In the genomic region with DNA sequence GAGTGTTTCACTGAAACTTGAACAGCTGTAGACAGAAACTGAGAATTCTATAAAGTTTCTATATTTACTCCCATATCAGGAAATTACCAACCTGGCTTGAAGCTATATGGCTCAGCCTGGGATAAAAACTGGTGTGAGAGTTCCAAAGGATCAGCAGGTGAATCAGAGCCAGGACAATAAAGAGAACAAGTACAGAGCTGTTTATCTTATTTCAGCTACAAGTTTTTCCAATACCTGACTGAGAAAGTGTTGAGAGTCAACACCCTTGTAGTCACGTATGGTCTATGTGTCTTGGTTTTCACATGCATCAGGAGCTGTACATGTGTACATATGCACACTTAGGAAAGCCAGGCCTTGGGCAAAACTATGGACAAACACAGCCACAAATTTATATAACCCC, we compare ENCODE assay signal across 25 cellular contexts. TPM values are rescaled to one million over a fixed set of nuclear protein-coding genes. Genes with fewer than 3 reads are reported as not detected.
A peak's percentile ranks its signal among the peaks of the same experiment; 100 is the strongest.
DNase-seq lines count a peak whose midpoint lies in the region; ATAC-seq and TF ChIP-seq lines count a peak whose summit lies in the region.
"Had no signal": no experiment of that assay in that cellular context is flagged by ENCODE, and none has a peak within 500 bp of the region (broad histone marks: within the 10 kb centered on the region; RNA-seq: fewer than 3 reads in every experiment).

No MANE protein-coding gene starts in this region.

- 33 to 55% methylated on average over 1 of the region's 1 CpG for WGBS in esophagus squamous epithelium, 2 donors

- H3K4me3 ChIP-seq in Peyer's patch (no peak overlapping the region), esophagus squamous epithelium (no peak overlapping the region), mucosa of rectum (ENCODE audit: low read length in 2 of 2) (peak overlapping the region in 1 of 2 donors; percentile 51)
- H3K4me3 ChIP-seq: dorsolateral prefrontal cortex, sigmoid colon, SK-N-MC had no signal

- H3K4me1 ChIP-seq in Peyer's patch (peaks cover 0 to 13% (median 0%) of the 10 kb centered on the region in 4 donors), esophagus squamous epithelium (peaks cover 0 to 36% (median 8%) of the 10 kb centered on the region in 3 donors), mucosa of rectum (ENCODE audit: control insufficient read depth in 2 of 2, insufficient read depth in 2 of 2, low read length in 2 of 2) (peaks cover 12 to 14% of the 10 kb centered on the region in 2 donors)
- H3K4me1 ChIP-seq: sigmoid colon had no signal

- no peak for ATAC-seq in WTC11
- no peak for ATAC-seq in GM18520 (IDR thresholded peaks at IDR 0.05; ENCODE audit: unreplicated experiment)

- H3K27me3 ChIP-seq in Peyer's patch (no peaks in the 10 kb centered on the region), esophagus squamous epithelium (no peaks in the 10 kb centered on the region), mucosa of rectum (ENCODE audit: control insufficient read depth in 2 of 2, insufficient read depth in 2 of 2, low read length in 2 of 2) (no peaks in the 10 kb centered on the region)
- H3K27me3 ChIP-seq: dorsolateral prefrontal cortex, neutrophil, sigmoid colon had no signal

- H3K36me3 ChIP-seq in Peyer's patch (no peaks in the 10 kb centered on the region), esophagus squamous epithelium (no peaks in the 10 kb centered on the region), mucosa of rectum (ENCODE audit: control insufficient read depth in 2 of 2, insufficient read depth in 2 of 2, low read length in 2 of 2) (no peaks in the 10 kb centered on the region)
- H3K36me3 ChIP-seq: neutrophil, sigmoid colon had no signal

- no peaks in the 10 kb centered on the region for H3K36me3 Mint-ChIP-seq in WTC11
- H3K36me3 Mint-ChIP-seq: activated CD4-positive, alpha-beta memory T cell treated with anti-CD3 and anti-CD28 coated beads for 36 hours; immature natural killer cell; naive B cell had no signal

- H3K9me3 ChIP-seq in Peyer's patch (no peaks in the 10 kb centered on the region), esophagus squamous epithelium (no peaks in the 10 kb centered on the region), mucosa of rectum (ENCODE audit: control insufficient read depth in 2 of 2, low read length in 2 of 2) (no peaks in the 10 kb centered on the region)
- H3K9me3 ChIP-seq: neutrophil, sigmoid colon had no signal

- no peaks in the 10 kb centered on the region; the same call in 1 of the 2 replicates for H3K27me3 Mint-ChIP-seq in WTC11 (ENCODE audit: low read depth)
- H3K27me3 Mint-ChIP-seq: activated CD4-positive, alpha-beta memory T cell treated with anti-CD3 and anti-CD28 coated beads for 36 hours; type B pancreatic cell had no signal

- H3K4me3 Mint-ChIP-seq in WTC11 = no peak overlapping the region
- H3K4me3 Mint-ChIP-seq: activated CD4-positive, alpha-beta memory T cell treated with anti-CD3 and anti-CD28 coated beads for 36 hours; immature natural killer cell; naive B cell; T-helper 1 cell treated with Interleukin-12 subunit alpha and Interleukin-12 subunit beta and Interleukin-4 antibody, amounts not matched to agents 30 μg/mL and 1 μg/mL, for 36 hours; type B pancreatic cell had no signal

- peak overlapping the region in 1 of 2 donors; percentile 50 for H3K9ac ChIP-seq in mucosa of rectum (ENCODE audit: low read depth in 1 of 2, low read length in 2 of 2)

- peaks cover 9% of the 10 kb centered on the region for H3K4me1 Mint-ChIP-seq in WTC11
- H3K4me1 Mint-ChIP-seq: immature natural killer cell, naive B cell had no signal

- intact Hi-C loops in esophagus squamous epithelium (cut with DNase I) = no loop called here
- intact Hi-C loops in head of caudate nucleus (cut with DNase I) = no loop called here

- H3K27ac ChIP-seq in Peyer's patch (peak overlapping the region in 3 of 4 donors; percentile 66 to 90 (median 88)), esophagus squamous epithelium (peak overlapping the region; percentile 44 to 81 (median 74)), mucosa of rectum (ENCODE audit: low read depth in 2 of 2, low read length in 2 of 2) (peak overlapping the region; percentile 90 to 94)
- H3K27ac ChIP-seq: neutrophil, sigmoid colon, SK-N-MC had no signal

- peaks cover 6% of the 10 kb centered on the region for H3K9me3 Mint-ChIP-seq in WTC11
- H3K9me3 Mint-ChIP-seq: activated CD4-positive, alpha-beta memory T cell treated with anti-CD3 and anti-CD28 coated beads for 36 hours; type B pancreatic cell had no signal

- no peak for TF ChIP-seq POLR2A in Peyer's patch (IDR thresholded peaks at IDR 0.05)
- TF ChIP-seq POLR2A in esophagus squamous epithelium (IDR thresholded peaks at IDR 0.05) = no peak

- CTCF ChIA-PET in WTC11 (lab: Charles Lee) = interaction anchor here (1.3 kb wide), 1 partner anchor 85 kb away, joined by 4 read pairs; no protein-coding TSS in a partner anchor

- POLR2A ChIA-PET in WTC11 (lab: Charles Lee) = no interaction called here

- TF ChIP-seq CTCF in Peyer's patch (IDR thresholded peaks at IDR 0.05) = no peak
- no peak for TF ChIP-seq CTCF in esophagus squamous epithelium (IDR thresholded peaks at IDR 0.05)
- no peak for TF ChIP-seq CTCF in WTC11 (IDR thresholded peaks at IDR 0.05)

- DNase-seq in Peyer's patch (no peak), esophagus squamous epithelium (lab: John Stamatoyannopoulos, UW) (no peak), WTC11 (ENCODE audit: low spot score) (no peak), head of caudate nucleus (no peak)
- no peak for DNase-seq in activated effector memory CD4-positive, alpha-beta T cell treated with Interleukin-2 at 50 U/mL for 16 hours
- DNase-seq: activated CD4-positive, alpha-beta memory T cell treated with anti-CD3 and anti-CD28 coated beads for 36 hours; activated CD4-positive, CD25-positive, alpha-beta regulatory T cell treated with anti-CD3 and anti-CD28 coated beads, Interleukin-2, amount 50 U/mL, for 72 hours; activated naive CD4-positive, alpha-beta T cell treated with Interleukin-2 at 50 U/mL for 16 hours; cerebellar nuclear complex; dorsolateral prefrontal cortex; HCEC 1CT; immature natural killer cell; mesenchymal stem cell; naive B cell; NCI-H1694 treated with DMSO at 0.1 percent for 48 hours; NCI-H510A; sigmoid colon; stimulated activated CD4-positive, alpha-beta T cell treated with anti-CD3 and anti-CD28 coated beads, Interleukin-4, amount 100 ng/mL, for 24 hours had no signal

- H3K27ac Mint-ChIP-seq in WTC11 = no peak overlapping the region
- H3K27ac Mint-ChIP-seq: activated CD4-positive, alpha-beta memory T cell treated with anti-CD3 and anti-CD28 coated beads for 36 hours; immature natural killer cell; T-helper 1 cell treated with Interleukin-12 subunit alpha and Interleukin-12 subunit beta and Interleukin-4 antibody, amounts not matched to agents 30 μg/mL and 1 μg/mL, for 36 hours had no signal

TF ChIP-seq in WTC11, 78 proteins besides CTCF, POLR2A, EP300 and RAD21 (continues in another document):
- TF ChIP-seq, protein P1, sequence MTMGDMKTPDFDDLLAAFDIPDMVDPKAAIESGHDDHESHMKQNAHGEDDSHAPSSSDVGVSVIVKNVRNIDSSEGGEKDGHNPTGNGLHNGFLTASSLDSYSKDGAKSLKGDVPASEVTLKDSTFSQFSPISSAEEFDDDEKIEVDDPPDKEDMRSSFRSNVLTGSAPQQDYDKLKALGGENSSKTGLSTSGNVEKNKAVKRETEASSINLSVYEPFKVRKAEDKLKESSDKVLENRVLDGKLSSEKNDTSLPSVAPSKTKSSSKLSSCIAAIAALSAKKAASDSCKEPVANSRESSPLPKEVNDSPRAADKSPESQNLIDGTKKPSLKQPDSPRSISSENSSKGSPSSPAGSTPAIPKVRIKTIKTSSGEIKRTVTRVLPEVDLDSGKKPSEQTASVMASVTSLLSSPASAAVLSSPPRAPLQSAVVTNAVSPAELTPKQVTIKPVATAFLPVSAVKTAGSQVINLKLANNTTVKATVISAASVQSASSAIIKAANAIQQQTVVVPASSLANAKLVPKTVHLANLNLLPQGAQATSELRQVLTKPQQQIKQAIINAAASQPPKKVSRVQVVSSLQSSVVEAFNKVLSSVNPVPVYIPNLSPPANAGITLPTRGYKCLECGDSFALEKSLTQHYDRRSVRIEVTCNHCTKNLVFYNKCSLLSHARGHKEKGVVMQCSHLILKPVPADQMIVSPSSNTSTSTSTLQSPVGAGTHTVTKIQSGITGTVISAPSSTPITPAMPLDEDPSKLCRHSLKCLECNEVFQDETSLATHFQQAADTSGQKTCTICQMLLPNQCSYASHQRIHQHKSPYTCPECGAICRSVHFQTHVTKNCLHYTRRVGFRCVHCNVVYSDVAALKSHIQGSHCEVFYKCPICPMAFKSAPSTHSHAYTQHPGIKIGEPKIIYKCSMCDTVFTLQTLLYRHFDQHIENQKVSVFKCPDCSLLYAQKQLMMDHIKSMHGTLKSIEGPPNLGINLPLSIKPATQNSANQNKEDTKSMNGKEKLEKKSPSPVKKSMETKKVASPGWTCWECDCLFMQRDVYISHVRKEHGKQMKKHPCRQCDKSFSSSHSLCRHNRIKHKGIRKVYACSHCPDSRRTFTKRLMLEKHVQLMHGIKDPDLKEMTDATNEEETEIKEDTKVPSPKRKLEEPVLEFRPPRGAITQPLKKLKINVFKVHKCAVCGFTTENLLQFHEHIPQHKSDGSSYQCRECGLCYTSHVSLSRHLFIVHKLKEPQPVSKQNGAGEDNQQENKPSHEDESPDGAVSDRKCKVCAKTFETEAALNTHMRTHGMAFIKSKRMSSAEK (CRISPR knock-in tag; IDR thresholded peaks at IDR 0.05; ENCODE audit: borderline replicate concordance) = no peak
- TF ChIP-seq JUN (CRISPR knock-in tag; IDR thresholded peaks at IDR 0.05) = no peak
- TF ChIP-seq, protein P2, sequence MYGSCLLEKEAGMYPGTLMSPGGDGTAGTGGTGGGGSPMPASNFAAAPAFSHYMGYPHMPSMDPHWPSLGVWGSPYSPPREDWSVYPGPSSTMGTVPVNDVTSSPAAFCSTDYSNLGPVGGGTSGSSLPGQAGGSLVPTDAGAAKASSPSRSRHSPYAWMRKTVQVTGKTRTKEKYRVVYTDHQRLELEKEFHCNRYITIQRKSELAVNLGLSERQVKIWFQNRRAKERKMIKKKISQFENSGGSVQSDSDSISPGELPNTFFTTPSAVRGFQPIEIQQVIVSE (CRISPR knock-in tag; IDR thresholded peaks at IDR 0.05; ENCODE audit: borderline replicate concordance) = no peak

RNA-seq across cellular contexts. Expression of gene CXADR, which starts 40.7 kb away (rescaled TPM):
- total RNA-seq in Peyer's patch (100 to 1,000 TPM in 3 of 4 donors, 1 to 10 TPM in 1; 5.0 to 198 (median 106) TPM), esophagus squamous epithelium (10 to 100 TPM; 41.2 to 74.8 (median 47.9) TPM), WTC11 (2021) (119 to 125 TPM (median 119 TPM) in 3 replicates)
- total RNA-seq: LHCN-M2 had no signal
